In genomic region chr10:133062635-133063034, GRCh38 we compare ENCODE assay signal across 23 cellular contexts. TPM values are rescaled to one million over a fixed set of nuclear protein-coding genes. Genes with fewer than 3 reads are reported as not detected.
DNase-seq lines count a peak whose midpoint lies in the region; ATAC-seq, FAIRE-seq and TF ChIP-seq lines count a peak whose summit lies in the region.
"Had no signal": no experiment of that assay in that cellular context is flagged by ENCODE, and none has a peak within 500 bp of the region (broad histone marks: within the 10 kb centered on the region; RNA-seq: fewer than 3 reads in every experiment).

No MANE protein-coding gene starts in this region.

- no peak overlapping the region for H2AFZ ChIP-seq in HepG2 (ENCODE audit: low read length)
- H2AFZ ChIP-seq in H1 (ENCODE audit: low read length) = no peak overlapping the region
- H2AFZ ChIP-seq in neuronal stem cell (ENCODE audit: low read length) = no peak overlapping the region

- CTCF ChIA-PET in HepG2 (lab: Yijun Ruan, JAX; ENCODE audit: low intra/inter-chr PET ratio, low total read pairs) (no interaction called here), H1 (lab: Charles Lee; ENCODE audit: partially characterized antibody) (interaction anchor here (1.5 kb wide), 1 partner anchor 14 kb away, joined by 3 read pairs; no protein-coding TSS in a partner anchor)

- H4K91ac ChIP-seq in H1 (replicated peaks; ENCODE audit: insufficient read length, low read length) = no peak overlapping the region
- no peak overlapping the region for H4K91ac ChIP-seq in neuronal stem cell (ENCODE audit: low read depth, low read length, poor library complexity)

- no peaks in the 10 kb centered on the region for H3K27me3 ChIP-seq in right lobe of liver
- peaks cover 14 to 42% of the 10 kb centered on the region in 2 experiments for H3K27me3 ChIP-seq in HepG2 (ENCODE audit: control insufficient read depth in 1 of 2, insufficient read depth in 2 of 2, low read length in 2 of 2)
- no peaks in the 10 kb centered on the region for H3K27me3 ChIP-seq in H1 (replicated peaks in 1 of 4; ENCODE audit: control insufficient read depth in 3 of 4, extremely low read depth in 1 of 4, insufficient read depth in 3 of 4, low read length in 3 of 4)
- H3K27me3 ChIP-seq in neuronal stem cell (ENCODE audit: control insufficient read depth in 3 of 3, insufficient read depth in 3 of 3, low read depth in 1 of 3, low read length in 3 of 3) = peaks cover 0 to 13% (median 0%) of the 10 kb centered on the region in 3 experiments
- H3K27me3 ChIP-seq: BE2C, BLaER1 had no signal

- no peak for TF ChIP-seq POLR2A in right lobe of liver (IDR thresholded peaks at IDR 0.05)
- no peak for TF ChIP-seq POLR2A in HepG2 (IDR thresholded peaks at IDR 0.05; ENCODE audit: insufficient read depth in 1 of 2, low read depth in 2 of 2, low read length in 2 of 2)
- TF ChIP-seq POLR2A in H1 (IDR thresholded peaks at IDR 0.05; ENCODE audit: control extremely low read depth in 1 of 2, low read depth in 2 of 2, low read length in 2 of 2) = no peak

- H3K4ac ChIP-seq in H1 (replicated peaks; ENCODE audit: insufficient read length, low read depth, low read length) = no peak overlapping the region
- no peak overlapping the region for H3K4ac ChIP-seq in neuronal stem cell (ENCODE audit: low read length)

- H3K9ac ChIP-seq in HepG2 (ENCODE audit: insufficient read depth, low read depth, low read length) (no peak overlapping the region), H1 (replicated peaks in 1 of 4; ENCODE audit: extremely low read depth in 1 of 4, low read depth in 3 of 4, low read length in 3 of 4) (no peak overlapping the region), neuronal stem cell (ENCODE audit: low read depth, low read length, poor library complexity) (no peak overlapping the region)
- H3K9ac ChIP-seq: BLaER1 had no signal

- DNase-seq in right lobe of liver = no peak
- DNase-seq in HepG2 (ENCODE audit: low spot score) = no peak
- DNase-seq in H1 (ENCODE audit: low read depth in 1 of 2, low spot score in 2 of 2) = no peak
- no peak for DNase-seq in neuronal stem cell (ENCODE audit: low spot score)
- DNase-seq in activated T-helper 2 cell treated with anti-CD3 and anti-CD28 coated beads, Interferon-gamma antibody, Interleukin-2, Interleukin-4, amounts not matched to agents 10 μg/mL and 5 μg/mL and 100 μg/mL, durations not matched to agents 14 hours and 24 hours and 36 hours (ENCODE audit: low spot score) = no peak
- DNase-seq in stimulated activated naive B cell treated with anti-CD40 and anti-IgM and Interleukin-4, amounts not matched to agents 10 μg/mL and 1 μg/mL and 100 μg/mL, for 72 hours = no peak
- DNase-seq: 8988T; ACHN; BE2C; Caco-2; Calu3; CD4-positive, alpha-beta T cell; CD8-positive, alpha-beta T cell; DMS79 treated with DMSO at 0.1 percent for 48 hours; GF-D8 had no signal

- no peaks in the 10 kb centered on the region for H3K9me3 ChIP-seq in right lobe of liver
- no peaks in the 10 kb centered on the region for H3K9me3 ChIP-seq in HepG2 (ENCODE audit: low read length)
- no peaks in the 10 kb centered on the region; a peak in 1 of 4 replicates for H3K9me3 ChIP-seq in H1 (ENCODE audit: insufficient read depth in 2 of 2, low read depth in 1 of 2, low read length in 1 of 2)
- H3K9me3 ChIP-seq in neuronal stem cell (replicated peaks in 1 of 2; ENCODE audit: control insufficient read depth in 2 of 2, insufficient read depth in 1 of 2, low read depth in 1 of 2, low read length in 2 of 2) = no peaks in the 10 kb centered on the region
- H3K9me3 ChIP-seq: BE2C, BLaER1, Caco-2 had no signal

- H3K36me3 Mint-ChIP-seq in activated T-helper 2 cell treated with anti-CD3 and anti-CD28 coated beads, Interferon-gamma antibody, Interleukin-2, Interleukin-4, amounts not matched to agents 10 μg/mL and 5 μg/mL and 100 μg/mL, durations not matched to agents 14 hours and 24 hours and 36 hours (ENCODE audit: low read depth) = no peaks in the 10 kb centered on the region
- no peaks in the 10 kb centered on the region for H3K36me3 Mint-ChIP-seq in stimulated activated naive B cell treated with anti-CD40 and anti-IgM and Interleukin-4, amounts not matched to agents 10 μg/mL and 1 μg/mL and 100 μg/mL, for 72 hours
- H3K36me3 Mint-ChIP-seq: CD8-positive, alpha-beta T cell had no signal

- no peak overlapping the region for H4K5ac ChIP-seq in H1 (ENCODE audit: insufficient read length, low read depth, low read length)

- H4K20me1 ChIP-seq in HepG2 (ENCODE audit: insufficient read depth, low read length) (no peaks in the 10 kb centered on the region), H1 (replicated peaks in 1 of 2; ENCODE audit: control insufficient read depth in 1 of 2, insufficient read depth in 2 of 2, low read length in 2 of 2) (no peaks in the 10 kb centered on the region)

- H3K23ac ChIP-seq in H1 (ENCODE audit: insufficient read length) = no peak overlapping the region
- peak overlapping the region; percentile 13 for H3K23ac ChIP-seq in neuronal stem cell (ENCODE audit: low read depth, low read length, poor library complexity)

- in situ Hi-C loops in HepG2 (cut with HindIII; ENCODE audit: extremely low pct_ligation_motif_present, low pct_unique_long_range_greater_than_20kb) = no loop called here

- H2BK120ac ChIP-seq in H1 (replicated peaks; ENCODE audit: low read depth, low read length) (no peak overlapping the region), neuronal stem cell (ENCODE audit: low read depth, low read length) (no peak overlapping the region)

- H3K79me1 ChIP-seq in H1 (ENCODE audit: low read depth, low read length) (no peaks in the 10 kb centered on the region), neuronal stem cell (ENCODE audit: low read depth, low read length) (peaks cover 1% of the 10 kb centered on the region)

- no peak overlapping the region for H3K4me3 ChIP-seq in right lobe of liver
- no peak overlapping the region for H3K4me3 ChIP-seq in HepG2 (replicated peaks in 1 of 3; ENCODE audit: insufficient read depth in 1 of 3, low read depth in 2 of 3, low read length in 3 of 3)
- no peak overlapping the region for H3K4me3 ChIP-seq in H1 (ENCODE audit: extremely low read depth in 1 of 4, insufficient read depth in 2 of 4, low read depth in 3 of 4, low read length in 4 of 4)
- no peak overlapping the region for H3K4me3 ChIP-seq in neuronal stem cell (ENCODE audit: low read length in 2 of 2)
- H3K4me3 ChIP-seq: BLaER1 had no signal

- no peak overlapping the region for H2BK12ac ChIP-seq in H1 (ENCODE audit: low read depth, low read length)
- no peak overlapping the region for H2BK12ac ChIP-seq in neuronal stem cell (ENCODE audit: low read length)

- H4K8ac ChIP-seq in H1 (ENCODE audit: extremely low read depth, insufficient read depth, low read length) (peak overlapping the region; percentile 35; the same call in 1 of the 2 replicates), neuronal stem cell (ENCODE audit: low read depth, low read length) (no peak overlapping the region)

- POLR2A ChIA-PET in HepG2 (lab: Yijun Ruan, JAX) (no interaction called here), H1 (lab: Charles Lee; ENCODE audit: partially characterized antibody) (no interaction called here)

- H3K36me3 ChIP-seq in right lobe of liver = no peaks in the 10 kb centered on the region
- H3K36me3 ChIP-seq in HepG2 (replicated peaks in 1 of 2; ENCODE audit: control insufficient read depth in 1 of 2, insufficient read depth in 2 of 2, low read length in 2 of 2) = no peaks in the 10 kb centered on the region
- H3K36me3 ChIP-seq in H1 (ENCODE audit: control insufficient read depth in 2 of 4, insufficient read depth in 4 of 4, low read length in 3 of 4) = no peaks in the 10 kb centered on the region
- no peaks in the 10 kb centered on the region for H3K36me3 ChIP-seq in neuronal stem cell (replicated peaks in 1 of 2; ENCODE audit: control insufficient read depth in 2 of 2, insufficient read depth in 2 of 2, low read length in 2 of 2)
- H3K36me3 ChIP-seq: BE2C, BLaER1 had no signal

- H3K27ac Mint-ChIP-seq in activated T-helper 2 cell treated with anti-CD3 and anti-CD28 coated beads, Interferon-gamma antibody, Interleukin-2, Interleukin-4, amounts not matched to agents 10 μg/mL and 5 μg/mL and 100 μg/mL, durations not matched to agents 14 hours and 24 hours and 36 hours = no peak overlapping the region
- no peak overlapping the region for H3K27ac Mint-ChIP-seq in stimulated activated naive B cell treated with anti-CD40 and anti-IgM and Interleukin-4, amounts not matched to agents 10 μg/mL and 1 μg/mL and 100 μg/mL, for 72 hours
- H3K27ac Mint-ChIP-seq: CD4-positive, alpha-beta T cell; CD8-positive, alpha-beta T cell had no signal

- no peak overlapping the region for H3K4me3 Mint-ChIP-seq in activated T-helper 2 cell treated with anti-CD3 and anti-CD28 coated beads, Interferon-gamma antibody, Interleukin-2, Interleukin-4, amounts not matched to agents 10 μg/mL and 5 μg/mL and 100 μg/mL, durations not matched to agents 14 hours and 24 hours and 36 hours (ENCODE audit: low read depth)
- H3K4me3 Mint-ChIP-seq in stimulated activated naive B cell treated with anti-CD40 and anti-IgM and Interleukin-4, amounts not matched to agents 10 μg/mL and 1 μg/mL and 100 μg/mL, for 72 hours = no peak overlapping the region
- H3K4me3 Mint-ChIP-seq: CD4-positive, alpha-beta T cell; CD8-positive, alpha-beta T cell had no signal

- H2AK5ac ChIP-seq in H1 (ENCODE audit: low read depth, low read length) = no peak overlapping the region
- no peak overlapping the region for H2AK5ac ChIP-seq in neuronal stem cell (ENCODE audit: low read depth, low read length)

- no peak overlapping the region for H2BK20ac ChIP-seq in H1 (ENCODE audit: low read length)

- TF ChIP-seq EP300 in HepG2 (IDR thresholded peaks at IDR 0.05; ENCODE audit: low read depth in 2 of 2, low read length in 2 of 2) (no peak), HepG2 (CRISPR knock-in tag; IDR thresholded peaks at IDR 0.05; ENCODE audit: borderline replicate concordance) (no peak), H1 (IDR thresholded peaks at IDR 0.05; ENCODE audit: borderline replicate concordance in 1 of 2, low read depth in 2 of 2, low read length in 2 of 2) (no peak)

- WGBS in right lobe of liver (ENCODE audit: insufficient coverage, low coverage, low lambda C conversion rate, missing lambda C conversion rate) = 38% methylated on average over 20 of the region's 23 CpGs
- WGBS in HepG2 (ENCODE audit: low lambda C conversion rate) = 30% methylated on average over 23 of the region's 23 CpGs
- 85% methylated on average over 15 of the region's 23 CpGs; no CpG with 5 or more reads in 1 of the 2 experiments for WGBS in H1 (ENCODE audit: extremely low coverage in 1 of 2, insufficient coverage in 1 of 2, insufficient read length in 1 of 2, insufficient replicate concordance in 2 of 2, low coverage in 1 of 2, low lambda C conversion rate in 2 of 2, missing lambda C conversion rate in 1 of 2), 2 experiments
- WGBS in neuronal stem cell (ENCODE audit: extremely low coverage in 2 of 2, insufficient read length in 2 of 2, insufficient replicate concordance in 1 of 2), 2 donors = no CpG with 5 or more reads among the region's 23 CpGs

- H3K18ac ChIP-seq in H1 (ENCODE audit: extremely low read depth, low read length) = no peak overlapping the region
- H3K18ac ChIP-seq in neuronal stem cell (ENCODE audit: low read length) = no peak overlapping the region

- H3K23me2 ChIP-seq in H1 (ENCODE audit: low read depth, low read length) = peaks cover 11% of the 10 kb centered on the region; the same call in 1 of the 2 replicates

- H3K27ac ChIP-seq in right lobe of liver = no peak overlapping the region
- no peak overlapping the region for H3K27ac ChIP-seq in HepG2 (ENCODE audit: extremely low read length, insufficient read depth, low read length)
- no peak overlapping the region for H3K27ac ChIP-seq in H1 (ENCODE audit: low read depth, low read length)
- H3K27ac ChIP-seq in neuronal stem cell (replicated peaks; ENCODE audit: low read length) = no peak overlapping the region
- H3K27ac ChIP-seq: BLaER1, C4-2B had no signal

- ATAC-seq in right lobe of liver (peak in 3 of 4 donors; percentile 19 to 71 (median 60)), HepG2 (no peak)
- ATAC-seq in stimulated activated naive B cell treated with anti-CD40 and anti-IgM and Interleukin-4, amounts not matched to agents 10 μg/mL and 1 μg/mL and 100 μg/mL, for 72 hours (replicated peaks) = no peak
- ATAC-seq: CD8-positive, alpha-beta T cell had no signal

- intact Hi-C loops in right lobe of liver (cut with DNase I) (no loop called here), HepG2 (cut with micrococcal nuclease; ENCODE audit: unreplicated experiment) (no loop called here)
- intact Hi-C loops in activated T-helper 2 cell treated with anti-CD3 and anti-CD28 coated beads, Interferon-gamma antibody, Interleukin-2, Interleukin-4, amounts not matched to agents 10 μg/mL and 5 μg/mL and 100 μg/mL, durations not matched to agents 14 hours and 24 hours and 36 hours (cut with micrococcal nuclease) = no loop called here

- no peak overlapping the region for H3K56ac ChIP-seq in H1 (replicated peaks; ENCODE audit: insufficient read length, low read depth, low read length)

- H3K4me1 ChIP-seq in right lobe of liver = no peaks in the 10 kb centered on the region
- no peaks in the 10 kb centered on the region for H3K4me1 ChIP-seq in HepG2 (ENCODE audit: insufficient read depth, low read length)
- H3K4me1 ChIP-seq in H1 (replicated peaks in 1 of 4; ENCODE audit: control insufficient read depth in 3 of 4, insufficient read depth in 4 of 4, low read length in 3 of 4) = no peaks in the 10 kb centered on the region
- H3K4me1 ChIP-seq in neuronal stem cell (ENCODE audit: control insufficient read depth in 2 of 2, insufficient read depth in 1 of 2, low read depth in 1 of 2, low read length in 2 of 2) = no peaks in the 10 kb centered on the region
- H3K4me1 ChIP-seq: BE2C, Caco-2 had no signal

- no peak for TF ChIP-seq RAD21 in HepG2 (CRISPR knock-in tag; IDR thresholded peaks at IDR 0.05)
- TF ChIP-seq RAD21 in H1 (IDR thresholded peaks at IDR 0.05 in 1 of 2, conservative IDR thresholded peaks at IDR 0.05 in 1 of 2; ENCODE audit: low read depth in 2 of 2, low read length in 2 of 2) = no peak

- peaks cover 7% of the 10 kb centered on the region for H3K4me1 Mint-ChIP-seq in activated T-helper 2 cell treated with anti-CD3 and anti-CD28 coated beads, Interferon-gamma antibody, Interleukin-2, Interleukin-4, amounts not matched to agents 10 μg/mL and 5 μg/mL and 100 μg/mL, durations not matched to agents 14 hours and 24 hours and 36 hours (ENCODE audit: low read depth)
- peaks cover 4 to 6% of the 10 kb centered on the region in 2 donors for H3K4me1 Mint-ChIP-seq in stimulated activated naive B cell treated with anti-CD40 and anti-IgM and Interleukin-4, amounts not matched to agents 10 μg/mL and 1 μg/mL and 100 μg/mL, for 72 hours

- H3K27me3 Mint-ChIP-seq in activated T-helper 2 cell treated with anti-CD3 and anti-CD28 coated beads, Interferon-gamma antibody, Interleukin-2, Interleukin-4, amounts not matched to agents 10 μg/mL and 5 μg/mL and 100 μg/mL, durations not matched to agents 14 hours and 24 hours and 36 hours (ENCODE audit: low read depth) = no peaks in the 10 kb centered on the region
- peaks cover 8 to 14% of the 10 kb centered on the region in 2 donors for H3K27me3 Mint-ChIP-seq in stimulated activated naive B cell treated with anti-CD40 and anti-IgM and Interleukin-4, amounts not matched to agents 10 μg/mL and 1 μg/mL and 100 μg/mL, for 72 hours
- H3K27me3 Mint-ChIP-seq: CD4-positive, alpha-beta T cell had no signal

- H2BK15ac ChIP-seq in H1 (ENCODE audit: low read length) (no peak overlapping the region), neuronal stem cell (ENCODE audit: low read length) (no peak overlapping the region)

- H3K4me2 ChIP-seq in HepG2 (ENCODE audit: low read depth, low read length) = no peak overlapping the region
- no peak overlapping the region for H3K4me2 ChIP-seq in H1 (ENCODE audit: insufficient read depth in 1 of 2, low read depth in 2 of 2, low read length in 2 of 2)
- no peak overlapping the region for H3K4me2 ChIP-seq in neuronal stem cell (ENCODE audit: insufficient read depth, low read length, poor library complexity, severe bottlenecking)
- H3K4me2 ChIP-seq: BLaER1 had no signal

- no peak overlapping the region for H2BK5ac ChIP-seq in H1 (ENCODE audit: low read depth, low read length)
- H2BK5ac ChIP-seq in neuronal stem cell (ENCODE audit: low read length) = no peak overlapping the region

- FAIRE-seq in HepG2 (lab: Jason Lieb, UNC) = no peak
- no peak for FAIRE-seq in H1 (lab: Jason Lieb, UNC)
- FAIRE-seq: A204.1, D721Med, G401.6, GM12891, GM19239 had no signal

- TF ChIP-seq CTCF in right lobe of liver (IDR thresholded peaks at IDR 0.05) (no peak), HepG2 (CRISPR knock-in tag; IDR thresholded peaks at IDR 0.05) (no peak), H1 (IDR thresholded peaks at IDR 0.05; ENCODE audit: control extremely low read depth in 1 of 3, insufficient read depth in 1 of 3, low read depth in 1 of 3, low read length in 3 of 3) (no peak)

- no peaks in the 10 kb centered on the region for H3K9me3 Mint-ChIP-seq in activated T-helper 2 cell treated with anti-CD3 and anti-CD28 coated beads, Interferon-gamma antibody, Interleukin-2, Interleukin-4, amounts not matched to agents 10 μg/mL and 5 μg/mL and 100 μg/mL, durations not matched to agents 14 hours and 24 hours and 36 hours
- H3K9me3 Mint-ChIP-seq in stimulated activated naive B cell treated with anti-CD40 and anti-IgM and Interleukin-4, amounts not matched to agents 10 μg/mL and 1 μg/mL and 100 μg/mL, for 72 hours = peaks cover 0 to 3% of the 10 kb centered on the region in 2 donors
- H3K9me3 Mint-ChIP-seq: CD4-positive, alpha-beta T cell; CD8-positive, alpha-beta T cell had no signal

- BruUV-seq in HepG2 (replicated peaks; lab: Mats Ljungman, UMichigan) = no TSS peak

- H3K14ac ChIP-seq in H1 (ENCODE audit: insufficient read length) (no peak overlapping the region), neuronal stem cell (ENCODE audit: low read length) (peak overlapping the region; percentile 47)

- H3K79me2 ChIP-seq in HepG2 (ENCODE audit: insufficient read depth, low read length) = no peaks in the 10 kb centered on the region
- no peaks in the 10 kb centered on the region for H3K79me2 ChIP-seq in H1 (ENCODE audit: control insufficient read depth in 1 of 2, insufficient read depth in 2 of 2, low read length in 2 of 2)

RNA-seq across cellular contexts. Expression of gene ADGRA1, which starts 25.1 kb away (rescaled TPM):
- total RNA-seq in right lobe of liver (under 1 TPM in 5 of 6 experiments, not detected in 1; 0.10 to 0.46 (median 0.16) TPM), HepG2 (2016; rRNA removed; fragmentation: Illumina TruSeq; extraction: Trizol) (not detected in 2 replicates)
- total RNA-seq in HepG2 (2016; cell fraction: cytosol; rRNA removed; fragmentation: Illumina TruSeq; extraction: Trizol; ENCODE audit: low read depth) = not detected in 2 replicates
- total RNA-seq in HepG2 (2016; cell fraction: insoluble cytoplasmic fraction; rRNA removed; fragmentation: Illumina TruSeq; extraction: Trizol) = not detected in 2 replicates
- total RNA-seq in HepG2 (2016; cell fraction: membrane; rRNA removed; fragmentation: Illumina TruSeq; extraction: Trizol) = not detected in 2 replicates
- not detected in 2 replicates for total RNA-seq in HepG2 (2016; cell fraction: nucleus; rRNA removed; fragmentation: Illumina TruSeq; extraction: Trizol)
- polyA plus RNA-seq in HepG2 (2011; rRNA removed) (not detected in 2 replicates), H1 (2011; rRNA removed) (0.21 and 0.24 TPM in 2 replicates)
- polyA plus RNA-seq in HepG2 (2011; cell fraction: cytosol; rRNA removed) = not detected in 2 replicates
- polyA plus RNA-seq in HepG2 (2011; cell fraction: nucleus; rRNA removed) = not detected in 2 replicates
- polyA plus RNA-seq in HepG2 (2012) = not detected in 2 replicates
- not detected in 2 replicates for polyA plus RNA-seq in HepG2 (2016; cell fraction: cytosol; fragmentation: Illumina TruSeq; extraction: Trizol; ENCODE audit: low read depth)
- polyA plus RNA-seq in HepG2 (2016; cell fraction: insoluble cytoplasmic fraction; fragmentation: Illumina TruSeq; extraction: Trizol; ENCODE audit: low read depth) = not detected in 2 replicates
- not detected in 2 replicates for polyA plus RNA-seq in HepG2 (2016; cell fraction: membrane; fragmentation: Illumina TruSeq; extraction: Trizol; ENCODE audit: low read depth)
- polyA plus RNA-seq in HepG2 (2016; cell fraction: nucleus; fragmentation: Illumina TruSeq; extraction: Trizol; ENCODE audit: insufficient read depth, low read depth) = not detected in 2 replicates
- polyA minus RNA-seq in HepG2 (2011; rRNA and poly(A)+ RNA removed; ENCODE audit: low replicate concordance) = not detected in 2 replicates
- not detected in 2 replicates for polyA minus RNA-seq in HepG2 (2011; cell fraction: cytosol; rRNA and poly(A)+ RNA removed)
- polyA minus RNA-seq in HepG2 (2011; cell fraction: nucleus; rRNA and poly(A)+ RNA removed) = not detected in 2 replicates
- total RNA-seq in H1 (2021; fragmentation: NEBNext Ultra II Directional; extraction: Animal tissue kit (Norgen Biotek cat#: 25700)) = 0.08 and 0.17 TPM in 2 replicates
- 0.18 TPM for polyA plus RNA-seq in H1 (2011; cell fraction: cytosol; rRNA removed)
- polyA plus RNA-seq in H1 (2011; cell fraction: nucleus; rRNA removed) = 0.19 TPM
- polyA plus RNA-seq in H1 (2012, experiment 1 of 2) = 0.14 to 0.27 TPM (median 0.23 TPM) in 4 replicates
- polyA plus RNA-seq in H1 (2012, experiment 2 of 2) = 0.13 TPM
- polyA plus RNA-seq in H1 (2013, experiment 1 of 2) = 0.06 TPM
- polyA plus RNA-seq in H1 (2013, experiment 2 of 2) = 0.09 TPM
- polyA minus RNA-seq in H1 (2011; rRNA and poly(A)+ RNA removed) = 0.07 and 0.09 TPM in 2 replicates
- 0.59 TPM for polyA minus RNA-seq in H1 (2011; cell fraction: cytosol; rRNA and poly(A)+ RNA removed)
- 0.30 TPM for polyA minus RNA-seq in H1 (2011; cell fraction: nucleus; rRNA and poly(A)+ RNA removed)
- polyA plus RNA-seq in neuronal stem cell (2013, experiment 1 of 2) = 0.08 TPM
- polyA plus RNA-seq in neuronal stem cell (2013, experiment 2 of 2) = 0.07 TPM
- total RNA-seq in activated T-helper 2 cell treated with anti-CD3 and anti-CD28 coated beads, Interferon-gamma antibody, Interleukin-2, Interleukin-4, amounts not matched to agents 10 μg/mL and 5 μg/mL and 100 μg/mL, durations not matched to agents 14 hours and 24 hours and 36 hours = not detected in 2 replicates
- total RNA-seq: Caco-2; Calu3; CD4-positive, alpha-beta T cell; CD8-positive, alpha-beta T cell had no signal
- polyA plus RNA-seq: AG04450 had no signal

Comparison
In these comparisons a context has a peak if more than half of its experiments do, and no peak if none do; other contexts are left out.
1. ATAC-seq: peak in right lobe of liver (3 of 4); none in HepG2 (single experiment) and stimulated activated naive B cell treated with anti-CD40 and anti-IgM and Interleukin-4, amounts not matched to agents 10 μg/mL and 1 μg/mL and 100 μg/mL, for 72 hours (0 of 2).